ENCODE assay signal across 18 cellular contexts in genomic region chr16:17527538-17527937, GRCh38.
"Had no signal": no experiment of that assay in that cellular context is flagged by ENCODE, and none has a peak within 500 bp of the region (broad histone marks: within the 10 kb centered on the region; RNA-seq: fewer than 3 reads in every experiment).

No MANE protein-coding gene starts in this region.

- H3K9me3 Mint-ChIP-seq: IgD-negative memory B cell had no signal

- DNase-seq: MM.1S, NCI-H1092 treated with DMSO at 0.1 percent for 48 hours, NCI-H1436, NCI-H187, NCI-H2029, NCI-H2081 treated with DMSO at 0.1 percent for 48 hours, NCI-H2171, NCI-H226, NCI-H446, NCI-H510A, NCI-H524 treated with DMSO at 0.1 percent for 48 hours, NCI-H69, NCI-H774, Right ventricle myocardium superior, RPMI8226, SIG-M5 had no signal

- H3K36me3 Mint-ChIP-seq: IgD-negative memory B cell had no signal

- ATAC-seq: K562 had no signal

- H3K27ac Mint-ChIP-seq: IgD-negative memory B cell had no signal
